1 cellular context compared by ENCODE assay signal in the genomic region with DNA sequence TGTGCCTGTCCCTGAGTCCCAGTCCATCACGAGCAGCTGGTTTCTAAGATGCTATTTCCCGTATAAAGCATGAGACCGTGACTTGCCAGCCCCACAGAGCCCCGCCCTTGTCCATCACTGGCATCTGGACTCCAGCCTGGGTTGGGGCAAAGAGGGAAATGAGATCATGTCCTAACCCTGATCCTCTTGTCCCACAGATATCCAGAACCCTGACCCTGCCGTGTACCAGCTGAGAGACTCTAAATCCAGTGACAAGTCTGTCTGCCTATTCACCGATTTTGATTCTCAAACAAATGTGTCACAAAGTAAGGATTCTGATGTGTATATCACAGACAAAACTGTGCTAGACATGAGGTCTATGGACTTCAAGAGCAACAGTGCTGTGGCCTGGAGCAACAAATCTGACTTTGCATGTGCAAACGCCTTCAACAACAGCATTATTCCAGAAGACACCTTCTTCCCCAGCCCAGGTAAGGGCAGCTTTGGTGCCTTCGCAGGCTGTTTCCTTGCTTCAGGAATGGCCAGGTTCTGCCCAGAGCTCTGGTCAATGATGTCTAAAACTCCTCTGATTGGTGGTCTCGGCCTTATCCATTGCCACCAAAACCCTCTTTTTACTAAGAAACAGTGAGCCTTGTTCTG.
TF ChIP-seq lines count a peak whose summit lies in the region.

No MANE protein-coding gene starts in this region.

TF ChIP-seq in WTC11, 78 proteins besides CTCF, POLR2A, EP300 and RAD21 (continued from another document):
- TF ChIP-seq, protein P1, sequence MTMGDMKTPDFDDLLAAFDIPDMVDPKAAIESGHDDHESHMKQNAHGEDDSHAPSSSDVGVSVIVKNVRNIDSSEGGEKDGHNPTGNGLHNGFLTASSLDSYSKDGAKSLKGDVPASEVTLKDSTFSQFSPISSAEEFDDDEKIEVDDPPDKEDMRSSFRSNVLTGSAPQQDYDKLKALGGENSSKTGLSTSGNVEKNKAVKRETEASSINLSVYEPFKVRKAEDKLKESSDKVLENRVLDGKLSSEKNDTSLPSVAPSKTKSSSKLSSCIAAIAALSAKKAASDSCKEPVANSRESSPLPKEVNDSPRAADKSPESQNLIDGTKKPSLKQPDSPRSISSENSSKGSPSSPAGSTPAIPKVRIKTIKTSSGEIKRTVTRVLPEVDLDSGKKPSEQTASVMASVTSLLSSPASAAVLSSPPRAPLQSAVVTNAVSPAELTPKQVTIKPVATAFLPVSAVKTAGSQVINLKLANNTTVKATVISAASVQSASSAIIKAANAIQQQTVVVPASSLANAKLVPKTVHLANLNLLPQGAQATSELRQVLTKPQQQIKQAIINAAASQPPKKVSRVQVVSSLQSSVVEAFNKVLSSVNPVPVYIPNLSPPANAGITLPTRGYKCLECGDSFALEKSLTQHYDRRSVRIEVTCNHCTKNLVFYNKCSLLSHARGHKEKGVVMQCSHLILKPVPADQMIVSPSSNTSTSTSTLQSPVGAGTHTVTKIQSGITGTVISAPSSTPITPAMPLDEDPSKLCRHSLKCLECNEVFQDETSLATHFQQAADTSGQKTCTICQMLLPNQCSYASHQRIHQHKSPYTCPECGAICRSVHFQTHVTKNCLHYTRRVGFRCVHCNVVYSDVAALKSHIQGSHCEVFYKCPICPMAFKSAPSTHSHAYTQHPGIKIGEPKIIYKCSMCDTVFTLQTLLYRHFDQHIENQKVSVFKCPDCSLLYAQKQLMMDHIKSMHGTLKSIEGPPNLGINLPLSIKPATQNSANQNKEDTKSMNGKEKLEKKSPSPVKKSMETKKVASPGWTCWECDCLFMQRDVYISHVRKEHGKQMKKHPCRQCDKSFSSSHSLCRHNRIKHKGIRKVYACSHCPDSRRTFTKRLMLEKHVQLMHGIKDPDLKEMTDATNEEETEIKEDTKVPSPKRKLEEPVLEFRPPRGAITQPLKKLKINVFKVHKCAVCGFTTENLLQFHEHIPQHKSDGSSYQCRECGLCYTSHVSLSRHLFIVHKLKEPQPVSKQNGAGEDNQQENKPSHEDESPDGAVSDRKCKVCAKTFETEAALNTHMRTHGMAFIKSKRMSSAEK (CRISPR knock-in tag; IDR thresholded peaks at IDR 0.05; ENCODE audit: borderline replicate concordance), result no peak
- TF ChIP-seq, protein P2, sequence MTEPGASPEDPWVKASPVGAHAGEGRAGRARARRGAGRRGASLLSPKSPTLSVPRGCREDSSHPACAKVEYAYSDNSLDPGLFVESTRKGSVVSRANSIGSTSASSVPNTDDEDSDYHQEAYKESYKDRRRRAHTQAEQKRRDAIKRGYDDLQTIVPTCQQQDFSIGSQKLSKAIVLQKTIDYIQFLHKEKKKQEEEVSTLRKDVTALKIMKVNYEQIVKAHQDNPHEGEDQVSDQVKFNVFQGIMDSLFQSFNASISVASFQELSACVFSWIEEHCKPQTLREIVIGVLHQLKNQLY (CRISPR knock-in tag; IDR thresholded peaks at IDR 0.05), result no peak
- no peak for TF ChIP-seq ATF1 (CRISPR knock-in tag; IDR thresholded peaks at IDR 0.05)
- no peak for TF ChIP-seq ZNF416 (CRISPR knock-in tag; IDR thresholded peaks at IDR 0.05)
- TF ChIP-seq CREB1 (CRISPR knock-in tag; IDR thresholded peaks at IDR 0.05), result no peak
- no peak for TF ChIP-seq PRRX2 (CRISPR knock-in tag; IDR thresholded peaks at IDR 0.05)
- no peak for TF ChIP-seq OVOL2 (CRISPR knock-in tag; IDR thresholded peaks at IDR 0.05; ENCODE audit: borderline replicate concordance)
- TF ChIP-seq, protein P3, sequence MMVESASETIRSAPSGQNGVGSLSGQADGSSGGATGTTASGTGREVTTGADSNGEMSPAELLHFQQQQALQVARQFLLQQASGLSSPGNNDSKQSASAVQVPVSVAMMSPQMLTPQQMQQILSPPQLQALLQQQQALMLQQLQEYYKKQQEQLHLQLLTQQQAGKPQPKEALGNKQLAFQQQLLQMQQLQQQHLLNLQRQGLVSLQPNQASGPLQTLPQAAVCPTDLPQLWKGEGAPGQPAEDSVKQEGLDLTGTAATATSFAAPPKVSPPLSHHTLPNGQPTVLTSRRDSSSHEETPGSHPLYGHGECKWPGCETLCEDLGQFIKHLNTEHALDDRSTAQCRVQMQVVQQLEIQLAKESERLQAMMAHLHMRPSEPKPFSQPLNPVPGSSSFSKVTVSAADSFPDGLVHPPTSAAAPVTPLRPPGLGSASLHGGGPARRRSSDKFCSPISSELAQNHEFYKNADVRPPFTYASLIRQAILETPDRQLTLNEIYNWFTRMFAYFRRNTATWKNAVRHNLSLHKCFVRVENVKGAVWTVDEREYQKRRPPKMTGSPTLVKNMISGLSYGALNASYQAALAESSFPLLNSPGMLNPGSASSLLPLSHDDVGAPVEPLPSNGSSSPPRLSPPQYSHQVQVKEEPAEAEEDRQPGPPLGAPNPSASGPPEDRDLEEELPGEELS (CRISPR knock-in tag; IDR thresholded peaks at IDR 0.05), result no peak
- TF ChIP-seq, protein P4, sequence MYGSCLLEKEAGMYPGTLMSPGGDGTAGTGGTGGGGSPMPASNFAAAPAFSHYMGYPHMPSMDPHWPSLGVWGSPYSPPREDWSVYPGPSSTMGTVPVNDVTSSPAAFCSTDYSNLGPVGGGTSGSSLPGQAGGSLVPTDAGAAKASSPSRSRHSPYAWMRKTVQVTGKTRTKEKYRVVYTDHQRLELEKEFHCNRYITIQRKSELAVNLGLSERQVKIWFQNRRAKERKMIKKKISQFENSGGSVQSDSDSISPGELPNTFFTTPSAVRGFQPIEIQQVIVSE (CRISPR knock-in tag; IDR thresholded peaks at IDR 0.05; ENCODE audit: borderline replicate concordance), result no peak
- TF ChIP-seq GRHL2 (CRISPR knock-in tag; IDR thresholded peaks at IDR 0.05; ENCODE audit: insufficient replicate concordance, severe bottlenecking), result no peak
- TF ChIP-seq, protein P5, sequence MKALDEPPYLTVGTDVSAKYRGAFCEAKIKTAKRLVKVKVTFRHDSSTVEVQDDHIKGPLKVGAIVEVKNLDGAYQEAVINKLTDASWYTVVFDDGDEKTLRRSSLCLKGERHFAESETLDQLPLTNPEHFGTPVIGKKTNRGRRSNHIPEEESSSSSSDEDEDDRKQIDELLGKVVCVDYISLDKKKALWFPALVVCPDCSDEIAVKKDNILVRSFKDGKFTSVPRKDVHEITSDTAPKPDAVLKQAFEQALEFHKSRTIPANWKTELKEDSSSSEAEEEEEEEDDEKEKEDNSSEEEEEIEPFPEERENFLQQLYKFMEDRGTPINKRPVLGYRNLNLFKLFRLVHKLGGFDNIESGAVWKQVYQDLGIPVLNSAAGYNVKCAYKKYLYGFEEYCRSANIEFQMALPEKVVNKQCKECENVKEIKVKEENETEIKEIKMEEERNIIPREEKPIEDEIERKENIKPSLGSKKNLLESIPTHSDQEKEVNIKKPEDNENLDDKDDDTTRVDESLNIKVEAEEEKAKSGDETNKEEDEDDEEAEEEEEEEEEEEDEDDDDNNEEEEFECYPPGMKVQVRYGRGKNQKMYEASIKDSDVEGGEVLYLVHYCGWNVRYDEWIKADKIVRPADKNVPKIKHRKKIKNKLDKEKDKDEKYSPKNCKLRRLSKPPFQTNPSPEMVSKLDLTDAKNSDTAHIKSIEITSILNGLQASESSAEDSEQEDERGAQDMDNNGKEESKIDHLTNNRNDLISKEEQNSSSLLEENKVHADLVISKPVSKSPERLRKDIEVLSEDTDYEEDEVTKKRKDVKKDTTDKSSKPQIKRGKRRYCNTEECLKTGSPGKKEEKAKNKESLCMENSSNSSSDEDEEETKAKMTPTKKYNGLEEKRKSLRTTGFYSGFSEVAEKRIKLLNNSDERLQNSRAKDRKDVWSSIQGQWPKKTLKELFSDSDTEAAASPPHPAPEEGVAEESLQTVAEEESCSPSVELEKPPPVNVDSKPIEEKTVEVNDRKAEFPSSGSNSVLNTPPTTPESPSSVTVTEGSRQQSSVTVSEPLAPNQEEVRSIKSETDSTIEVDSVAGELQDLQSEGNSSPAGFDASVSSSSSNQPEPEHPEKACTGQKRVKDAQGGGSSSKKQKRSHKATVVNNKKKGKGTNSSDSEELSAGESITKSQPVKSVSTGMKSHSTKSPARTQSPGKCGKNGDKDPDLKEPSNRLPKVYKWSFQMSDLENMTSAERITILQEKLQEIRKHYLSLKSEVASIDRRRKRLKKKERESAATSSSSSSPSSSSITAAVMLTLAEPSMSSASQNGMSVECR (CRISPR knock-in tag; IDR thresholded peaks at IDR 0.05; ENCODE audit: borderline replicate concordance), result no peak
- TF ChIP-seq TCF7 (CRISPR knock-in tag; IDR thresholded peaks at IDR 0.05; ENCODE audit: low read depth), result no peak
- TF ChIP-seq CBFB (CRISPR knock-in tag; IDR thresholded peaks at IDR 0.05; ENCODE audit: low read depth), result no peak
- TF ChIP-seq, protein P6, sequence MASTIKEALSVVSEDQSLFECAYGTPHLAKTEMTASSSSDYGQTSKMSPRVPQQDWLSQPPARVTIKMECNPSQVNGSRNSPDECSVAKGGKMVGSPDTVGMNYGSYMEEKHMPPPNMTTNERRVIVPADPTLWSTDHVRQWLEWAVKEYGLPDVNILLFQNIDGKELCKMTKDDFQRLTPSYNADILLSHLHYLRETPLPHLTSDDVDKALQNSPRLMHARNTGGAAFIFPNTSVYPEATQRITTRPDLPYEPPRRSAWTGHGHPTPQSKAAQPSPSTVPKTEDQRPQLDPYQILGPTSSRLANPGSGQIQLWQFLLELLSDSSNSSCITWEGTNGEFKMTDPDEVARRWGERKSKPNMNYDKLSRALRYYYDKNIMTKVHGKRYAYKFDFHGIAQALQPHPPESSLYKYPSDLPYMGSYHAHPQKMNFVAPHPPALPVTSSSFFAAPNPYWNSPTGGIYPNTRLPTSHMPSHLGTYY (CRISPR knock-in tag; IDR thresholded peaks at IDR 0.05), result no peak
- TF ChIP-seq, protein P7, sequence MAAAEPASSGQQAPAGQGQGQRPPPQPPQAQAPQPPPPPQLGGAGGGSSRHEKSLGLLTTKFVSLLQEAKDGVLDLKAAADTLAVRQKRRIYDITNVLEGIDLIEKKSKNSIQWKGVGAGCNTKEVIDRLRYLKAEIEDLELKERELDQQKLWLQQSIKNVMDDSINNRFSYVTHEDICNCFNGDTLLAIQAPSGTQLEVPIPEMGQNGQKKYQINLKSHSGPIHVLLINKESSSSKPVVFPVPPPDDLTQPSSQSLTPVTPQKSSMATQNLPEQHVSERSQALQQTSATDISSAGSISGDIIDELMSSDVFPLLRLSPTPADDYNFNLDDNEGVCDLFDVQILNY (CRISPR knock-in tag; IDR thresholded peaks at IDR 0.05), result no peak
- no peak for TF ChIP-seq KAT7 (CRISPR knock-in tag; IDR thresholded peaks at IDR 0.05; ENCODE audit: borderline replicate concordance)
- TF ChIP-seq, protein P8, sequence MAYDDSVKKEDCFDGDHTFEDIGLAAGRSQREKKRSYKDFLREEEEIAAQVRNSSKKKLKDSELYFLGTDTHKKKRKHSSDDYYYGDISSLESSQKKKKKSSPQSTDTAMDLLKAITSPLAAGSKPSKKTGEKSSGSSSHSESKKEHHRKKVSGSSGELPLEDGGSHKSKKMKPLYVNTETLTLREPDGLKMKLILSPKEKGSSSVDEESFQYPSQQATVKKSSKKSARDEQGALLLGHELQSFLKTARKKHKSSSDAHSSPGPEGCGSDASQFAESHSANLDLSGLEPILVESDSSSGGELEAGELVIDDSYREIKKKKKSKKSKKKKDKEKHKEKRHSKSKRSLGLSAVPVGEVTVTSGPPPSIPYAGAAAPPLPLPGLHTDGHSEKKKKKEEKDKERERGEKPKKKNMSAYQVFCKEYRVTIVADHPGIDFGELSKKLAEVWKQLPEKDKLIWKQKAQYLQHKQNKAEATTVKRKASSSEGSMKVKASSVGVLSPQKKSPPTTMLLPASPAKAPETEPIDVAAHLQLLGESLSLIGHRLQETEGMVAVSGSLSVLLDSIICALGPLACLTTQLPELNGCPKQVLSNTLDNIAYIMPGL (CRISPR knock-in tag; IDR thresholded peaks at IDR 0.05), result no peak
- TF ChIP-seq, protein P9, sequence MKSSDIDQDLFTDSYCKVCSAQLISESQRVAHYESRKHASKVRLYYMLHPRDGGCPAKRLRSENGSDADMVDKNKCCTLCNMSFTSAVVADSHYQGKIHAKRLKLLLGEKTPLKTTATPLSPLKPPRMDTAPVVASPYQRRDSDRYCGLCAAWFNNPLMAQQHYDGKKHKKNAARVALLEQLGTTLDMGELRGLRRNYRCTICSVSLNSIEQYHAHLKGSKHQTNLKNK (CRISPR knock-in tag; IDR thresholded peaks at IDR 0.05), result no peak
